ENCODE assay signal across 12 cellular contexts in genomic region chr9:128150594-128151342, GRCh38. TPM values are rescaled to one million over a fixed set of nuclear protein-coding genes. Genes with fewer than 3 reads are reported as not detected.
DNase-seq lines count a peak whose midpoint lies in the region; ATAC-seq and TF ChIP-seq lines count a peak whose summit lies in the region.
"Had no signal": no experiment of that assay in that cellular context is flagged by ENCODE, and none has a peak within 500 bp of the region (broad histone marks: within the 10 kb centered on the region; RNA-seq: fewer than 3 reads in every experiment).

No MANE protein-coding gene starts in this region.

- H3K4me1 ChIP-seq in DND-41 (ENCODE audit: insufficient read depth, low read length) = no peaks in the 10 kb centered on the region
- H3K4me1 ChIP-seq in Karpas-422 (ENCODE audit: low read length) = no peaks in the 10 kb centered on the region
- H3K4me1 ChIP-seq in colonic mucosa = peaks cover 4% of the 10 kb centered on the region
- H3K4me1 ChIP-seq: parathyroid adenoma had no signal

- H3K27ac Mint-ChIP-seq in nephron = peak overlapping the region in 2 of 3 experiments; percentile 50 to 66
- H3K27ac Mint-ChIP-seq: IgD-negative memory B cell had no signal

- TF ChIP-seq CTCF in DND-41 (IDR thresholded peaks at IDR 0.05; ENCODE audit: borderline replicate concordance, extremely low read depth, low read length, poor library complexity, severe bottlenecking) (peak; percentile 40), colonic mucosa (IDR thresholded peaks at IDR 0.05) (no peak), nephron (IDR thresholded peaks at IDR 0.05; ENCODE audit: unreplicated experiment in 3 of 3) (no peak)

- H3K4me3 Mint-ChIP-seq in nephron = no peak overlapping the region

- no peaks in the 10 kb centered on the region for H3K27me3 ChIP-seq in DND-41 (ENCODE audit: insufficient read depth, low read length, poor library complexity)
- no peaks in the 10 kb centered on the region for H3K27me3 ChIP-seq in Karpas-422 (ENCODE audit: low read length)
- H3K27me3 ChIP-seq in colonic mucosa = no peaks in the 10 kb centered on the region

- DNase-seq in DND-41 = no peak
- DNase-seq in Karpas-422 = peak; percentile 83
- peak; percentile 77 for DNase-seq in colonic mucosa
- no peak for DNase-seq in NCI-H1930 (lab: John Stamatoyannopoulos, UW)
- DNase-seq: substantia nigra had no signal

- H3K9ac ChIP-seq in DND-41 (ENCODE audit: low read depth, low read length) (no peak overlapping the region), Karpas-422 (ENCODE audit: low read length) (no peak overlapping the region), colonic mucosa (ENCODE audit: low read depth in 2 of 2, low read length in 2 of 2) (peak overlapping the region in 1 of 2 donors; percentile 83)
- H3K9ac ChIP-seq: parathyroid adenoma had no signal

- intact Hi-C loops in colonic mucosa (cut with DNase I) = no loop called here

- no peaks in the 10 kb centered on the region for H3K27me3 Mint-ChIP-seq in nephron (ENCODE audit: low read depth)

- ATAC-seq in DND-41 (ENCODE audit: insufficient read depth, low read depth) = peak; percentile 58; the same call in 1 of the 3 replicates
- ATAC-seq in GM21423 (IDR thresholded peaks at IDR 0.05; ENCODE audit: unreplicated experiment) = no peak
- no peak for ATAC-seq in GM18519 (IDR thresholded peaks at IDR 0.05; ENCODE audit: low FRiP score, unreplicated experiment)
- ATAC-seq in HG02571 (IDR thresholded peaks at IDR 0.05; ENCODE audit: unreplicated experiment) = no peak

- H3K9me3 Mint-ChIP-seq in nephron = no peaks in the 10 kb centered on the region
- H3K9me3 Mint-ChIP-seq: IgD-negative memory B cell had no signal

- H3K4me3 ChIP-seq in DND-41 (ENCODE audit: low read depth in 1 of 2, low read length in 2 of 2) (no peak overlapping the region), Karpas-422 (ENCODE audit: low read length) (no peak overlapping the region), colonic mucosa (no peak overlapping the region)

- H3K4me1 Mint-ChIP-seq in nephron = peaks cover 18% of the 10 kb centered on the region
- H3K4me1 Mint-ChIP-seq: IgD-negative memory B cell had no signal

- H3K36me3 ChIP-seq in DND-41 (ENCODE audit: insufficient read depth, low read length) (no peaks in the 10 kb centered on the region), Karpas-422 (ENCODE audit: insufficient read depth, low read length) (no peaks in the 10 kb centered on the region), colonic mucosa (no peaks in the 10 kb centered on the region)

- H3K36me3 Mint-ChIP-seq in nephron (ENCODE audit: low read depth) = no peaks in the 10 kb centered on the region

- H2AFZ ChIP-seq in DND-41 (ENCODE audit: low read depth, low read length) = no peak overlapping the region
- H2AFZ ChIP-seq in Karpas-422 (ENCODE audit: low read length) = no peak overlapping the region
- H2AFZ ChIP-seq: parathyroid adenoma had no signal

- H3K4me2 ChIP-seq in DND-41 (ENCODE audit: insufficient read depth, low read length) = no peak overlapping the region
- no peak overlapping the region for H3K4me2 ChIP-seq in Karpas-422 (ENCODE audit: low read depth, low read length, poor library complexity, severe bottlenecking)

- no peak overlapping the region for H3K27ac ChIP-seq in DND-41 (ENCODE audit: low read length)
- no peak overlapping the region for H3K27ac ChIP-seq in Karpas-422 (ENCODE audit: low read length)
- H3K27ac ChIP-seq in colonic mucosa = peak overlapping the region; percentile 95
- H3K27ac ChIP-seq: parathyroid adenoma had no signal

- H3K9me2 ChIP-seq in Karpas-422 (replicated peaks; ENCODE audit: insufficient read depth, low read length) = no peaks in the 10 kb centered on the region

- H4K20me1 ChIP-seq in DND-41 (ENCODE audit: insufficient read depth, low read length) (no peaks in the 10 kb centered on the region), Karpas-422 (ENCODE audit: insufficient read depth, low read depth, low read length) (no peaks in the 10 kb centered on the region)

- H3K79me2 ChIP-seq in DND-41 (ENCODE audit: insufficient read depth, low read length) = no peaks in the 10 kb centered on the region
- no peaks in the 10 kb centered on the region for H3K79me2 ChIP-seq in Karpas-422 (ENCODE audit: low read length)
- H3K79me2 ChIP-seq: parathyroid adenoma had no signal

- H3K9me3 ChIP-seq in DND-41 (ENCODE audit: insufficient read depth, low read length, severe bottlenecking) = no peaks in the 10 kb centered on the region
- no peaks in the 10 kb centered on the region for H3K9me3 ChIP-seq in Karpas-422 (ENCODE audit: low read length)
- H3K9me3 ChIP-seq in colonic mucosa = no peaks in the 10 kb centered on the region

RNA-seq across cellular contexts. Expression of gene LCN2, which starts 1.5 kb away (rescaled TPM):
- not detected in 2 replicates for total RNA-seq in Karpas-422 (2014; rRNA removed; shearing (Covaris generic); ENCODE audit: low replicate concordance)
- 100 to 1,000 TPM; 162 to 374 TPM for total RNA-seq in colonic mucosa
- total RNA-seq: dermis microvascular lymphatic vessel endothelial cell had no signal

RNA-seq across cellular contexts. Expression of gene BBLN, which starts 9.3 kb away (rescaled TPM):
- total RNA-seq in Karpas-422 (2014; rRNA removed; shearing (Covaris generic); ENCODE audit: low replicate concordance) = 154 and 209 TPM in 2 replicates
- total RNA-seq in colonic mucosa = 10 to 100 TPM; 47.5 to 53.0 TPM

RNA-seq across cellular contexts. Expression of gene PTGES2, which starts 23.2 kb away (rescaled TPM):
- 68.4 and 114 TPM in 2 replicates for total RNA-seq in Karpas-422 (2014; rRNA removed; shearing (Covaris generic); ENCODE audit: low replicate concordance)
- 100 to 1,000 TPM in 1 of 2 donors, 10 to 100 TPM in 1; 93.7 to 142 TPM for total RNA-seq in colonic mucosa

RNA-seq across cellular contexts. Expression of gene CIZ1, which starts 40.6 kb away (rescaled TPM):
- total RNA-seq in Karpas-422 (2014; rRNA removed; shearing (Covaris generic); ENCODE audit: low replicate concordance) = 62.7 and 84.0 TPM in 2 replicates
- 10 to 100 TPM; 97.5 to 97.7 TPM for total RNA-seq in colonic mucosa

RNA-seq across cellular contexts. Expression of gene DNM1, which starts 52.4 kb away (rescaled TPM):
- 0.65 and 5.0 TPM in 2 replicates for total RNA-seq in Karpas-422 (2014; rRNA removed; shearing (Covaris generic); ENCODE audit: low replicate concordance)
- total RNA-seq in colonic mucosa = 1 to 10 TPM; 2.5 to 6.8 TPM

Comparison
In these comparisons a context has a peak if more than half of its experiments do, and no peak if none do; other contexts are left out.
1. DNase-seq: peak in Karpas-422 (single experiment) and colonic mucosa (single experiment); none in DND-41 (single experiment) and NCI-H1930 (0 of 2).
2. RNA of gene LCN2, which starts 1.5 kb away (total RNA-seq): 162 to 374 TPM in colonic mucosa; not detected in Karpas-422; every median in the first group is over 100 times any median in the second.